1 cellular context compared by ENCODE assay signal in the genomic region with DNA sequence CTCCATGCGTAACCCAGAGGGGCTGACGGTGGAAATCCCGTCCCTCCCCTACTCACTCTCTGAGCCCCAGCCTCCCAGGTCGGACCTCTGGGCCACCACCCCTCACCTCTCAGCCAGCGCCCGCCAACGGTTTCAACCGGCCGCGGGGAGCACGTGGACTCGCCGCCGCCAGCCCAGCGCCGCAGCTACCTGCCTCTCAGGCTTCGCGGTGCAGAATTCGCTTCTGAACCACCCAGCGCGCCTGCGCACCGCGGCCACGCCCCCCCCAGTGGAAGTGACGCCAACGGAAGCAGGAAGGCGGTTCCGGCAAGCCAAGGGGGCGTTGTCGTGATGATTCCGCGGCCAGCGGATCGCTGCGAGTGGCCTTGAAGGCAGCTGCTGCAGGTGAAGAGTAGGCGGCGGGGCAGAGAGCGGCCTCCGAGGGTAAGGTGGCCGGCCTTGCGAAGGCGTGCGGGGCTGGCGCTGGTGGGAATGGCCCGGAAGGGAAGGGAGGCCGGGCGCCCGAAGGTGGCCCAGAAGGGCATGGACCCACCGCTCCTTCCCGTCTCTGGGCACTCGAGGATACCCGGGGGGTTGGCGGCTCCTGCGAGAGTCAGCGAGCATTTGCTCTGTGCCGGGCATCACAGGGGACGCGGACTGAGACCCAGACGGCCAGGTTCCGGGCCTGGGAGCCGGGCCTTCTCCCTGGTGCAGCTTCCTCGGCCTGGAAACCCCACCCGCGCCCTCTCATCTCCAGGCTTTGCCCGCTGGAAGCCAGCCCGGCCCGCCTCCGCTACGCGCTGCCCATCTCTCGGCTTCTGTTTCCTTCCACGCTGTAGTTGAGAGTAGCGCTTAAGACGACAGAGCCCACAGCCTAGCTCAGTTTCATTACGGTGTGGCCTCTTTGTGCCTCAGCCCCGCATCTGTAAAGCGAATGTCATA.
TF ChIP-seq lines count a peak whose summit lies in the region.

A gene with protein sequence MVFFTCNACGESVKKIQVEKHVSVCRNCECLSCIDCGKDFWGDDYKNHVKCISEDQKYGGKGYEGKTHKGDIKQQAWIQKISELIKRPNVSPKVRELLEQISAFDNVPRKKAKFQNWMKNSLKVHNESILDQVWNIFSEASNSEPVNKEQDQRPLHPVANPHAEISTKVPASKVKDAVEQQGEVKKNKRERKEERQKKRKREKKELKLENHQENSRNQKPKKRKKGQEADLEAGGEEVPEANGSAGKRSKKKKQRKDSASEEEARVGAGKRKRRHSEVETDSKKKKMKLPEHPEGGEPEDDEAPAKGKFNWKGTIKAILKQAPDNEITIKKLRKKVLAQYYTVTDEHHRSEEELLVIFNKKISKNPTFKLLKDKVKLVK (minus strand): TSS at position 225 of the 921 bp plus-strand sequence. CDS start 6,412 bp downstream, outside the sequence.
A gene with protein sequence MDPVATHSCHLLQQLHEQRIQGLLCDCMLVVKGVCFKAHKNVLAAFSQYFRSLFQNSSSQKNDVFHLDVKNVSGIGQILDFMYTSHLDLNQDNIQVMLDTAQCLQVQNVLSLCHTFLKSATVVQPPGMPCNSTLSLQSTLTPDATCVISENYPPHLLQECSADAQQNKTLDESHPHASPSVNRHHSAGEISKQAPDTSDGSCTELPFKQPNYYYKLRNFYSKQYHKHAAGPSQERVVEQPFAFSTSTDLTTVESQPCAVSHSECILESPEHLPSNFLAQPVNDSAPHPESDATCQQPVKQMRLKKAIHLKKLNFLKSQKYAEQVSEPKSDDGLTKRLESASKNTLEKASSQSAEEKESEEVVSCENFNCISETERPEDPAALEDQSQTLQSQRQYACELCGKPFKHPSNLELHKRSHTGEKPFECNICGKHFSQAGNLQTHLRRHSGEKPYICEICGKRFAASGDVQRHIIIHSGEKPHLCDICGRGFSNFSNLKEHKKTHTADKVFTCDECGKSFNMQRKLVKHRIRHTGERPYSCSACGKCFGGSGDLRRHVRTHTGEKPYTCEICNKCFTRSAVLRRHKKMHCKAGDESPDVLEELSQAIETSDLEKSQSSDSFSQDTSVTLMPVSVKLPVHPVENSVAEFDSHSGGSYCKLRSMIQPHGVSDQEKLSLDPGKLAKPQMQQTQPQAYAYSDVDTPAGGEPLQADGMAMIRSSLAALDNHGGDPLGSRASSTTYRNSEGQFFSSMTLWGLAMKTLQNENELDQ (plus strand): TSS at position 322 of the 921 bp plus-strand sequence. CDS start 9,695 bp downstream, outside the sequence.

TF ChIP-seq in HepG2, 621 proteins besides CTCF, POLR2A, EP300 and RAD21 (continues in another document):
- TF ChIP-seq RFXAP (CRISPR knock-in tag; IDR thresholded peaks at IDR 0.05; ENCODE audit: borderline replicate concordance) (peak; percentile 19; the same call in 1 of the 2 replicates), ZNF496 (CRISPR knock-in tag; IDR thresholded peaks at IDR 0.05; ENCODE audit: insufficient replicate concordance) (no peak), REPIN1 (CRISPR knock-in tag; IDR thresholded peaks at IDR 0.05; ENCODE audit: borderline replicate concordance, low read depth) (peak; percentile 83; the same call in 1 of the 2 replicates), NFKBIZ (CRISPR knock-in tag; IDR thresholded peaks at IDR 0.05) (no peak; the same call in 1 of the 2 replicates), PHB2 (IDR thresholded peaks at IDR 0.05; ENCODE audit: partially characterized antibody) (no peak), ZNF431 (CRISPR knock-in tag; IDR thresholded peaks at IDR 0.05; ENCODE audit: borderline replicate concordance, low read depth) (peak; percentile 22; the same call in 1 of the 2 replicates), CCDC6 (CRISPR knock-in tag; IDR thresholded peaks at IDR 0.05) (peak; percentile 90; the same call in 1 of the 2 replicates), NKX3-1 (CRISPR knock-in tag; IDR thresholded peaks at IDR 0.05) (peak; percentile 80), ZEB1 (IDR thresholded peaks at IDR 0.05; ENCODE audit: insufficient replicate concordance, low read depth) (no peak), SRSF1 (optimal IDR thresholded peaks at IDR 0.05; ENCODE audit: low read depth, low read length) (peak; percentile 43), CCAR2 (optimal IDR thresholded peaks at IDR 0.05; ENCODE audit: low read depth, low read length) (no peak), ZFP41 (CRISPR knock-in tag; IDR thresholded peaks at IDR 0.05; ENCODE audit: borderline replicate concordance) (no peak), ZNF614 (CRISPR knock-in tag; IDR thresholded peaks at IDR 0.05; ENCODE audit: borderline replicate concordance) (no peak), ZNF230 (CRISPR knock-in tag; IDR thresholded peaks at IDR 0.05) (no peak), RBFOX2 (IDR thresholded peaks at IDR 0.05; ENCODE audit: low read depth, low read length) (peak; percentile 95), NPAS2 (CRISPR knock-in tag; IDR thresholded peaks at IDR 0.05; ENCODE audit: borderline replicate concordance) (no peak), SMAD3 (CRISPR knock-in tag; IDR thresholded peaks at IDR 0.05) (0 out of 2 replicates have a peak, but pooled peaks have one; percentile 49), ZNF589 (CRISPR knock-in tag; conservative IDR thresholded peaks at IDR 0.05) (0 out of 2 replicates have a peak, but pooled peaks have one; percentile 64), ZNF354B (CRISPR knock-in tag; IDR thresholded peaks at IDR 0.05) (0 out of 2 replicates have a peak, but pooled peaks have one; percentile 35), ZNF136 (CRISPR knock-in tag; IDR thresholded peaks at IDR 0.05; ENCODE audit: low read depth) (peak; percentile 89), SYNCRIP (IDR thresholded peaks at IDR 0.05; ENCODE audit: insufficient read depth, low read depth, low read length) (no peak), POLR2G (IDR thresholded peaks at IDR 0.05; ENCODE audit: low read depth, low read length) (peak; percentile 95), ZNF207 (IDR thresholded peaks at IDR 0.05; ENCODE audit: borderline replicate concordance) (no peak), ZNF709 (CRISPR knock-in tag; IDR thresholded peaks at IDR 0.05) (0 out of 2 replicates have a peak, but pooled peaks have one; percentile 28), ZNF460 (CRISPR knock-in tag; IDR thresholded peaks at IDR 0.05; ENCODE audit: borderline replicate concordance) (no peak; the same call in 1 of the 2 replicates), ZNF263 (CRISPR knock-in tag; IDR thresholded peaks at IDR 0.05) (peak; percentile 85), ARNT (IDR thresholded peaks at IDR 0.05) (no peak), ZNF563 (CRISPR knock-in tag; IDR thresholded peaks at IDR 0.05) (peak; percentile 82; the same call in 1 of the 2 replicates), ZMYM4 (CRISPR knock-in tag; IDR thresholded peaks at IDR 0.05) (peak; percentile 86), ZNF256 (CRISPR knock-in tag; conservative IDR thresholded peaks at IDR 0.05) (no peak), ZNF34 (CRISPR knock-in tag; IDR thresholded peaks at IDR 0.05; ENCODE audit: borderline replicate concordance) (no peak), ATM (IDR thresholded peaks at IDR 0.05; ENCODE audit: borderline replicate concordance) (no peak)
- TF ChIP-seq, protein P1, sequence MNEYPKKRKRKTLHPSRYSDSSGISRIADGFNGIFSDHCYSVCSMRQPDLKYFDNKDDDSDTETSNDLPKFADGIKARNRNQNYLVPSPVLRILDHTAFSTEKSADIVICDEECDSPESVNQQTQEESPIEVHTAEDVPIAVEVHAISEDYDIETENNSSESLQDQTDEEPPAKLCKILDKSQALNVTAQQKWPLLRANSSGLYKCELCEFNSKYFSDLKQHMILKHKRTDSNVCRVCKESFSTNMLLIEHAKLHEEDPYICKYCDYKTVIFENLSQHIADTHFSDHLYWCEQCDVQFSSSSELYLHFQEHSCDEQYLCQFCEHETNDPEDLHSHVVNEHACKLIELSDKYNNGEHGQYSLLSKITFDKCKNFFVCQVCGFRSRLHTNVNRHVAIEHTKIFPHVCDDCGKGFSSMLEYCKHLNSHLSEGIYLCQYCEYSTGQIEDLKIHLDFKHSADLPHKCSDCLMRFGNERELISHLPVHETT (CRISPR knock-in tag; conservative IDR thresholded peaks at IDR 0.05), result 0 out of 2 replicates have a peak, but pooled peaks have one; percentile 20
- TF ChIP-seq, protein P2, sequence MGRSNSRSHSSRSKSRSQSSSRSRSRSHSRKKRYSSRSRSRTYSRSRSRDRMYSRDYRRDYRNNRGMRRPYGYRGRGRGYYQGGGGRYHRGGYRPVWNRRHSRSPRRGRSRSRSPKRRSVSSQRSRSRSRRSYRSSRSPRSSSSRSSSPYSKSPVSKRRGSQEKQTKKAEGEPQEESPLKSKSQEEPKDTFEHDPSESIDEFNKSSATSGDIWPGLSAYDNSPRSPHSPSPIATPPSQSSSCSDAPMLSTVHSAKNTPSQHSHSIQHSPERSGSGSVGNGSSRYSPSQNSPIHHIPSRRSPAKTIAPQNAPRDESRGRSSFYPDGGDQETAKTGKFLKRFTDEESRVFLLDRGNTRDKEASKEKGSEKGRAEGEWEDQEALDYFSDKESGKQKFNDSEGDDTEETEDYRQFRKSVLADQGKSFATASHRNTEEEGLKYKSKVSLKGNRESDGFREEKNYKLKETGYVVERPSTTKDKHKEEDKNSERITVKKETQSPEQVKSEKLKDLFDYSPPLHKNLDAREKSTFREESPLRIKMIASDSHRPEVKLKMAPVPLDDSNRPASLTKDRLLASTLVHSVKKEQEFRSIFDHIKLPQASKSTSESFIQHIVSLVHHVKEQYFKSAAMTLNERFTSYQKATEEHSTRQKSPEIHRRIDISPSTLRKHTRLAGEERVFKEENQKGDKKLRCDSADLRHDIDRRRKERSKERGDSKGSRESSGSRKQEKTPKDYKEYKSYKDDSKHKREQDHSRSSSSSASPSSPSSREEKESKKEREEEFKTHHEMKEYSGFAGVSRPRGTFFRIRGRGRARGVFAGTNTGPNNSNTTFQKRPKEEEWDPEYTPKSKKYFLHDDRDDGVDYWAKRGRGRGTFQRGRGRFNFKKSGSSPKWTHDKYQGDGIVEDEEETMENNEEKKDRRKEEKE (IDR thresholded peaks at IDR 0.05), result no peak
- TF ChIP-seq, protein P3, sequence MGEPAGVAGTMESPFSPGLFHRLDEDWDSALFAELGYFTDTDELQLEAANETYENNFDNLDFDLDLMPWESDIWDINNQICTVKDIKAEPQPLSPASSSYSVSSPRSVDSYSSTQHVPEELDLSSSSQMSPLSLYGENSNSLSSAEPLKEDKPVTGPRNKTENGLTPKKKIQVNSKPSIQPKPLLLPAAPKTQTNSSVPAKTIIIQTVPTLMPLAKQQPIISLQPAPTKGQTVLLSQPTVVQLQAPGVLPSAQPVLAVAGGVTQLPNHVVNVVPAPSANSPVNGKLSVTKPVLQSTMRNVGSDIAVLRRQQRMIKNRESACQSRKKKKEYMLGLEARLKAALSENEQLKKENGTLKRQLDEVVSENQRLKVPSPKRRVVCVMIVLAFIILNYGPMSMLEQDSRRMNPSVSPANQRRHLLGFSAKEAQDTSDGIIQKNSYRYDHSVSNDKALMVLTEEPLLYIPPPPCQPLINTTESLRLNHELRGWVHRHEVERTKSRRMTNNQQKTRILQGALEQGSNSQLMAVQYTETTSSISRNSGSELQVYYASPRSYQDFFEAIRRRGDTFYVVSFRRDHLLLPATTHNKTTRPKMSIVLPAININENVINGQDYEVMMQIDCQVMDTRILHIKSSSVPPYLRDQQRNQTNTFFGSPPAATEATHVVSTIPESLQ (CRISPR knock-in tag; conservative IDR thresholded peaks at IDR 0.05), result no peak
- TF ChIP-seq, protein P4, sequence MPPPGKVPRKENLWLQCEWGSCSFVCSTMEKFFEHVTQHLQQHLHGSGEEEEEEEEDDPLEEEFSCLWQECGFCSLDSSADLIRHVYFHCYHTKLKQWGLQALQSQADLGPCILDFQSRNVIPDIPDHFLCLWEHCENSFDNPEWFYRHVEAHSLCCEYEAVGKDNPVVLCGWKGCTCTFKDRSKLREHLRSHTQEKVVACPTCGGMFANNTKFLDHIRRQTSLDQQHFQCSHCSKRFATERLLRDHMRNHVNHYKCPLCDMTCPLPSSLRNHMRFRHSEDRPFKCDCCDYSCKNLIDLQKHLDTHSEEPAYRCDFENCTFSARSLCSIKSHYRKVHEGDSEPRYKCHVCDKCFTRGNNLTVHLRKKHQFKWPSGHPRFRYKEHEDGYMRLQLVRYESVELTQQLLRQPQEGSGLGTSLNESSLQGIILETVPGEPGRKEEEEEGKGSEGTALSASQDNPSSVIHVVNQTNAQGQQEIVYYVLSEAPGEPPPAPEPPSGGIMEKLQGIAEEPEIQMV (CRISPR knock-in tag; IDR thresholded peaks at IDR 0.05; ENCODE audit: low read depth), result no peak
- TF ChIP-seq, protein P5, sequence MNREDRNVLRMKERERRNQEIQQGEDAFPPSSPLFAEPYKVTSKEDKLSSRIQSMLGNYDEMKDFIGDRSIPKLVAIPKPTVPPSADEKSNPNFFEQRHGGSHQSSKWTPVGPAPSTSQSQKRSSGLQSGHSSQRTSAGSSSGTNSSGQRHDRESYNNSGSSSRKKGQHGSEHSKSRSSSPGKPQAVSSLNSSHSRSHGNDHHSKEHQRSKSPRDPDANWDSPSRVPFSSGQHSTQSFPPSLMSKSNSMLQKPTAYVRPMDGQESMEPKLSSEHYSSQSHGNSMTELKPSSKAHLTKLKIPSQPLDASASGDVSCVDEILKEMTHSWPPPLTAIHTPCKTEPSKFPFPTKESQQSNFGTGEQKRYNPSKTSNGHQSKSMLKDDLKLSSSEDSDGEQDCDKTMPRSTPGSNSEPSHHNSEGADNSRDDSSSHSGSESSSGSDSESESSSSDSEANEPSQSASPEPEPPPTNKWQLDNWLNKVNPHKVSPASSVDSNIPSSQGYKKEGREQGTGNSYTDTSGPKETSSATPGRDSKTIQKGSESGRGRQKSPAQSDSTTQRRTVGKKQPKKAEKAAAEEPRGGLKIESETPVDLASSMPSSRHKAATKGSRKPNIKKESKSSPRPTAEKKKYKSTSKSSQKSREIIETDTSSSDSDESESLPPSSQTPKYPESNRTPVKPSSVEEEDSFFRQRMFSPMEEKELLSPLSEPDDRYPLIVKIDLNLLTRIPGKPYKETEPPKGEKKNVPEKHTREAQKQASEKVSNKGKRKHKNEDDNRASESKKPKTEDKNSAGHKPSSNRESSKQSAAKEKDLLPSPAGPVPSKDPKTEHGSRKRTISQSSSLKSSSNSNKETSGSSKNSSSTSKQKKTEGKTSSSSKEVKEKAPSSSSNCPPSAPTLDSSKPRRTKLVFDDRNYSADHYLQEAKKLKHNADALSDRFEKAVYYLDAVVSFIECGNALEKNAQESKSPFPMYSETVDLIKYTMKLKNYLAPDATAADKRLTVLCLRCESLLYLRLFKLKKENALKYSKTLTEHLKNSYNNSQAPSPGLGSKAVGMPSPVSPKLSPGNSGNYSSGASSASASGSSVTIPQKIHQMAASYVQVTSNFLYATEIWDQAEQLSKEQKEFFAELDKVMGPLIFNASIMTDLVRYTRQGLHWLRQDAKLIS (CRISPR knock-in tag; IDR thresholded peaks at IDR 0.05), result no peak
- TF ChIP-seq, protein P6, sequence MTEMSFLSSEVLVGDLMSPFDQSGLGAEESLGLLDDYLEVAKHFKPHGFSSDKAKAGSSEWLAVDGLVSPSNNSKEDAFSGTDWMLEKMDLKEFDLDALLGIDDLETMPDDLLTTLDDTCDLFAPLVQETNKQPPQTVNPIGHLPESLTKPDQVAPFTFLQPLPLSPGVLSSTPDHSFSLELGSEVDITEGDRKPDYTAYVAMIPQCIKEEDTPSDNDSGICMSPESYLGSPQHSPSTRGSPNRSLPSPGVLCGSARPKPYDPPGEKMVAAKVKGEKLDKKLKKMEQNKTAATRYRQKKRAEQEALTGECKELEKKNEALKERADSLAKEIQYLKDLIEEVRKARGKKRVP (CRISPR knock-in tag; IDR thresholded peaks at IDR 0.05), result peak in 1 of 2 experiments; percentile 72; a peak in 2 of 4 replicates
- TF ChIP-seq, protein P7, sequence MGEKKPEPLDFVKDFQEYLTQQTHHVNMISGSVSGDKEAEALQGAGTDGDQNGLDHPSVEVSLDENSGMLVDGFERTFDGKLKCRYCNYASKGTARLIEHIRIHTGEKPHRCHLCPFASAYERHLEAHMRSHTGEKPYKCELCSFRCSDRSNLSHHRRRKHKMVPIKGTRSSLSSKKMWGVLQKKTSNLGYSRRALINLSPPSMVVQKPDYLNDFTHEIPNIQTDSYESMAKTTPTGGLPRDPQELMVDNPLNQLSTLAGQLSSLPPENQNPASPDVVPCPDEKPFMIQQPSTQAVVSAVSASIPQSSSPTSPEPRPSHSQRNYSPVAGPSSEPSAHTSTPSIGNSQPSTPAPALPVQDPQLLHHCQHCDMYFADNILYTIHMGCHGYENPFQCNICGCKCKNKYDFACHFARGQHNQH (CRISPR knock-in tag; IDR thresholded peaks at IDR 0.05), result peak; percentile 72; the same call in 1 of the 2 replicates
